ENCODE assay signal across 8 cellular contexts in the genomic region with DNA sequence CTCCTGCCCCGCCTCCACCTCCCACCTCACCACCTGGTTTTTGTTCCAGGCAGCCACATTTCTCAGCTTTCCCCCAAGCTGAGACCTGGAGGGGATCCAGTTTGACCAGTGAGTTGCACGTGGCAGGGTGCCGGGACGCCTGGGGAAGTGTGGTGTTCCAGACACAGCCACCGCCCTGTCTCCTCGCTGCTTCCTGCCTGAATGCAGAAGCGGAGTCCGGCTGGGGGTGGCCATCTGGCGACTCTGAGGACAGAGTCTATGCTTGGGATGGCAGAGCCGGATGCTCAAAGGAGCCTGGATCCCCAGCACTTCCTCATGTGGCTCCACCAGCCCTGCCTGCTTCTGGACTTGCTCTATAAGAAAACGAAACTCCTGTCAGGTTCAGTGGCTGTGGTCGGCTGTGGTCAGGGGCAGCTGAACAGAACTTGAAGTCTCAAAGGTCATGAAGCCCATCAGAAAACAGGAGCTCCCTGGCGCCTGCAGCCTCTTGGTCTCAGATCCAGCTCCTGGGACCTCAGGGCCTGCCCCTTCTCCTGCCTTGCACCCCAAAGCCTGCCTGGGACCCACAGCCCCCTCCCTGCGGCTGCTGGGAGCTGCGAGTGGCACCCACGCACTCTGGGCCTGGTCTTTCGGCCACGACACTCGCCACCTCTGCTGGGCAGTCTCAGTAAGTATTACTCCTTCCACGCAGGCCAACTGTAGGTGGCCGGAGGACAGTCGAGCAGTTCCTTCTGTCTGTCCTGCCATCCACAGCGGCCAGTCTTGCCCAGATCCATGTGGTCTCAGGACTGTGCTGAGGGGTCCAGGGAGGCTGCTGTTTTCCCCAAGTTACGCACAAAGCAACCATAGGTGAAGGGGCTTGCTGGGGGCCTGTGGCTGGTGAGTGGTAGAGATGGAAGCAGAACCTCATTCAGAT.
DNase-seq lines count a peak whose midpoint lies in the region; ATAC-seq and TF ChIP-seq lines count a peak whose summit lies in the region.

No MANE protein-coding gene starts in this region.

- H3K27ac ChIP-seq in heart right ventricle (peak overlapping the region; percentile 84 to 99 (median 94)), skin epidermis (peak overlapping the region in 19 of 21 experiments; percentile 4 to 93 (median 76))

- peak; percentile 16 for DNase-seq in activated CD4-positive, alpha-beta T cell treated with anti-CD3 and anti-CD28 coated beads, Interleukin-2, amount 10 ng/mL, durations not matched to agents 7 days and 5 days
- DNase-seq in activated CD4-positive, alpha-beta T cell treated with anti-CD3 and anti-CD28 coated beads, Interleukin-2, amount 50 U/mL, for 1 hour, result no peak
- peak; percentile 62 for DNase-seq in RPMI8226
- DNase-seq in heart right ventricle, result peak; percentile 90 to 92
- no peak for DNase-seq in NCI-H2029 treated with DMSO at 0.1 percent for 48 hours (lab: John Stamatoyannopoulos, UW)
- no peak for DNase-seq in glutamatergic neuron

- peaks cover 47% of the 10 kb centered on the region for H3K4me1 Mint-ChIP-seq in activated CD4-positive, alpha-beta T cell treated with anti-CD3 and anti-CD28 coated beads, Interleukin-2, amount 10 ng/mL, durations not matched to agents 7 days and 5 days
- H3K4me1 Mint-ChIP-seq in glutamatergic neuron (ENCODE audit: low read depth, unreplicated experiment), result peaks cover 2% of the 10 kb centered on the region

- peak; percentile 79 for ATAC-seq in HG02885 (IDR thresholded peaks at IDR 0.05; ENCODE audit: poor library complexity, unreplicated experiment)
- ATAC-seq in heart right ventricle, result peak; percentile 50 to 75 (median 64)

- H3K27me3 ChIP-seq in heart right ventricle, result no peaks in the 10 kb centered on the region

- H3K9me3 ChIP-seq in heart right ventricle, result peaks cover 0 to 6% (median 0%) of the 10 kb centered on the region in 11 donors

- intact Hi-C loops in heart right ventricle (cut with DNase I), result loop anchor here in 4 of 10 donors (2.0 to 5.0 kb wide), 4 partner anchors 20 to 114 kb away; a partner anchor contains a TSS

- peak overlapping the region in 5 of 10 donors; percentile 6 to 15 (median 11) for H3K4me3 ChIP-seq in heart right ventricle
- no peak overlapping the region for H3K4me3 ChIP-seq in skin epidermis

- H3K9me3 Mint-ChIP-seq in activated CD4-positive, alpha-beta T cell treated with anti-CD3 and anti-CD28 coated beads, Interleukin-2, amount 10 ng/mL, durations not matched to agents 7 days and 5 days, result peaks cover 6% of the 10 kb centered on the region
- H3K9me3 Mint-ChIP-seq in glutamatergic neuron (ENCODE audit: unreplicated experiment), result no peaks in the 10 kb centered on the region

- TF ChIP-seq CTCF in heart right ventricle (IDR thresholded peaks at IDR 0.05), result no peak
- no peak for TF ChIP-seq CTCF in glutamatergic neuron (IDR thresholded peaks at IDR 0.05; ENCODE audit: partially characterized antibody, unreplicated experiment)

- CTCF ChIA-PET in activated CD4-positive, alpha-beta T cell treated with anti-CD3 and anti-CD28 coated beads, Interleukin-2, amount 10 ng/mL, durations not matched to agents 7 days and 5 days (lab: Charles Lee), result interaction anchor here (1.0 kb wide), 1 partner anchor 52 kb away, joined by 3 read pairs; no protein-coding TSS in a partner anchor

- peaks cover 4% of the 10 kb centered on the region for H3K27me3 Mint-ChIP-seq in activated CD4-positive, alpha-beta T cell treated with anti-CD3 and anti-CD28 coated beads, Interleukin-2, amount 10 ng/mL, durations not matched to agents 7 days and 5 days
- peaks cover 2% of the 10 kb centered on the region for H3K27me3 Mint-ChIP-seq in glutamatergic neuron (ENCODE audit: unreplicated experiment)

- H3K36me3 ChIP-seq in heart right ventricle, result no peaks in the 10 kb centered on the region

- WGBS in heart right ventricle, 2 donors, result 54 to 58% methylated on average over 24 of the region's 24 CpGs

- POLR2A ChIA-PET in activated CD4-positive, alpha-beta T cell treated with anti-CD3 and anti-CD28 coated beads, Interleukin-2, amount 10 ng/mL, durations not matched to agents 7 days and 5 days (lab: Charles Lee), result no interaction called here

- H3K4me1 ChIP-seq in heart right ventricle, result peaks cover 50 to 86% (median 69%) of the 10 kb centered on the region in 9 donors

- no peak overlapping the region for H3K4me3 Mint-ChIP-seq in activated CD4-positive, alpha-beta T cell treated with anti-CD3 and anti-CD28 coated beads, Interleukin-2, amount 10 ng/mL, durations not matched to agents 7 days and 5 days
- no peak overlapping the region for H3K4me3 Mint-ChIP-seq in glutamatergic neuron (ENCODE audit: unreplicated experiment)

- H3K36me3 Mint-ChIP-seq in activated CD4-positive, alpha-beta T cell treated with anti-CD3 and anti-CD28 coated beads, Interleukin-2, amount 10 ng/mL, durations not matched to agents 7 days and 5 days (ENCODE audit: low read depth), result no peaks in the 10 kb centered on the region
- H3K36me3 Mint-ChIP-seq in glutamatergic neuron (ENCODE audit: unreplicated experiment), result peaks cover 4% of the 10 kb centered on the region

- H3K27ac Mint-ChIP-seq in activated CD4-positive, alpha-beta T cell treated with anti-CD3 and anti-CD28 coated beads, Interleukin-2, amount 10 ng/mL, durations not matched to agents 7 days and 5 days, result no peak overlapping the region
- H3K27ac Mint-ChIP-seq in glutamatergic neuron (ENCODE audit: unreplicated experiment), result no peak overlapping the region

Comparison
In these comparisons a context has a peak if more than half of its experiments do, and no peak if none do; other contexts are left out.
1. DNase-seq: peak in activated CD4-positive, alpha-beta T cell treated with anti-CD3 and anti-CD28 coated beads, Interleukin-2, amount 10 ng/mL, durations not matched to agents 7 days and 5 days (single experiment), RPMI8226 (single experiment) and heart right ventricle (2 of 2); none in activated CD4-positive, alpha-beta T cell treated with anti-CD3 and anti-CD28 coated beads, Interleukin-2, amount 50 U/mL, for 1 hour (single experiment), NCI-H2029 treated with DMSO at 0.1 percent for 48 hours (single experiment) and glutamatergic neuron (single experiment).